ENCODE assay signal across 14 cellular contexts in genomic region chr5:142929602-142930001, GRCh38.
A peak's percentile ranks its signal among the peaks of the same experiment; 100 is the strongest.
DNase-seq lines count a peak whose midpoint lies in the region; ATAC-seq and TF ChIP-seq lines count a peak whose summit lies in the region.
"Had no signal": no experiment of that assay in that cellular context is flagged by ENCODE, and none has a peak within 500 bp of the region (broad histone marks: within the 10 kb centered on the region; RNA-seq: fewer than 3 reads in every experiment).

No MANE protein-coding gene starts in this region.

- no peak overlapping the region for H2BK20ac ChIP-seq in IMR-90 (ENCODE audit: low read depth, low read length)

- no peak overlapping the region for H3K27ac ChIP-seq in IMR-90 (ENCODE audit: insufficient read depth, low read length)

- H4K20me1 ChIP-seq in IMR-90 (ENCODE audit: insufficient read depth, low read length) = no peaks in the 10 kb centered on the region

- H3K4me2 ChIP-seq in IMR-90 (ENCODE audit: low read depth, low read length) = no peak overlapping the region

- no peaks in the 10 kb centered on the region for H3K36me3 ChIP-seq in IMR-90 (ENCODE audit: control insufficient read depth, insufficient read depth, low read length)
- H3K36me3 ChIP-seq: pancreas had no signal

- no peak overlapping the region; the same call in 1 of the 2 replicates for H3K14ac ChIP-seq in IMR-90 (replicated peaks; ENCODE audit: low read depth, low read length)

- H4K8ac ChIP-seq in IMR-90 (ENCODE audit: low read depth in 2 of 2, low read length in 2 of 2) = no peak overlapping the region

- H2AK5ac ChIP-seq in IMR-90 (ENCODE audit: low read depth, low read length) = no peak overlapping the region; the same call in 1 of the 2 replicates

- POLR2A ChIA-PET in IMR-90 (lab: Charles Lee; ENCODE audit: unreplicated experiment) = no interaction called here

- no peak overlapping the region for H3K4me3 Mint-ChIP-seq in activated naive CD8-positive, alpha-beta T cell treated with anti-CD3 and anti-CD28 coated beads, Interleukin-2, amount 50 U/mL, for 24 hours
- H3K4me3 Mint-ChIP-seq: activated naive CD4-positive, alpha-beta T cell treated with anti-CD3 and anti-CD28 coated beads, Interleukin-2, amount 50 U/mL, for 24 hours had no signal

- no peak for TF ChIP-seq RAD21 in IMR-90 (IDR thresholded peaks at IDR 0.05; ENCODE audit: low read length)

- H3K56ac ChIP-seq in IMR-90 (ENCODE audit: extremely low read depth, insufficient read depth, low read length) = no peak overlapping the region

- H3K4me3 ChIP-seq in IMR-90 (ENCODE audit: insufficient read depth, low read depth, low read length) = no peak overlapping the region
- H3K4me3 ChIP-seq: pancreas had no signal

- H3K79me1 ChIP-seq in IMR-90 (ENCODE audit: low read depth in 1 of 2, low read length in 2 of 2) = no peaks in the 10 kb centered on the region

- no peaks in the 10 kb centered on the region for H3K9me3 Mint-ChIP-seq in activated naive CD8-positive, alpha-beta T cell treated with anti-CD3 and anti-CD28 coated beads, Interleukin-2, amount 50 U/mL, for 24 hours
- H3K9me3 Mint-ChIP-seq: activated naive CD4-positive, alpha-beta T cell treated with anti-CD3 and anti-CD28 coated beads, Interleukin-2, amount 50 U/mL, for 24 hours had no signal

- CTCF ChIA-PET in IMR-90 (lab: Yijun Ruan, JAX) = no interaction called here

- H3K9me1 ChIP-seq in IMR-90 (ENCODE audit: insufficient read depth, low read length) = no peaks in the 10 kb centered on the region

- H3K27me3 Mint-ChIP-seq in activated naive CD8-positive, alpha-beta T cell treated with anti-CD3 and anti-CD28 coated beads, Interleukin-2, amount 50 U/mL, for 24 hours = no peaks in the 10 kb centered on the region
- H3K27me3 Mint-ChIP-seq: activated naive CD4-positive, alpha-beta T cell treated with anti-CD3 and anti-CD28 coated beads, Interleukin-2, amount 50 U/mL, for 24 hours had no signal

- 0 out of 2 replicates have a peak overlapping the region, but pooled peaks have one; percentile 21 for H2BK120ac ChIP-seq in IMR-90 (ENCODE audit: low read depth, low read length)

- no peak overlapping the region for H3K4ac ChIP-seq in IMR-90 (ENCODE audit: low read depth, low read length)

- H3K36me3 Mint-ChIP-seq in activated naive CD8-positive, alpha-beta T cell treated with anti-CD3 and anti-CD28 coated beads, Interleukin-2, amount 50 U/mL, for 24 hours (ENCODE audit: low read depth) = peaks cover 12% of the 10 kb centered on the region

- H2AFZ ChIP-seq in IMR-90 (replicated peaks; ENCODE audit: low read length, poor library complexity) = no peak overlapping the region

- 0 out of 3 replicates have a peak overlapping the region, but pooled peaks have one; percentile 21 for H2BK15ac ChIP-seq in IMR-90 (ENCODE audit: low read depth, low read length)

- peaks cover 46% of the 10 kb centered on the region for H3K4me1 Mint-ChIP-seq in activated naive CD8-positive, alpha-beta T cell treated with anti-CD3 and anti-CD28 coated beads, Interleukin-2, amount 50 U/mL, for 24 hours

- H2BK5ac ChIP-seq in IMR-90 (ENCODE audit: low read depth, low read length, poor library complexity, severe bottlenecking) = no peak overlapping the region

- TF ChIP-seq CTCF in IMR-90 (conservative IDR thresholded peaks at IDR 0.05; ENCODE audit: low read depth, low read length) = no peak

- no peak overlapping the region for H3K18ac ChIP-seq in IMR-90 (ENCODE audit: low read depth, low read length)

- peak overlapping the region; percentile 61 for H3K27ac Mint-ChIP-seq in activated naive CD8-positive, alpha-beta T cell treated with anti-CD3 and anti-CD28 coated beads, Interleukin-2, amount 50 U/mL, for 24 hours
- H3K27ac Mint-ChIP-seq: activated naive CD4-positive, alpha-beta T cell treated with anti-CD3 and anti-CD28 coated beads, Interleukin-2, amount 50 U/mL, for 24 hours had no signal

- H3K9ac ChIP-seq in IMR-90 (ENCODE audit: low read depth, low read length) = no peak overlapping the region

- no peaks in the 10 kb centered on the region for H3K9me3 ChIP-seq in IMR-90 (ENCODE audit: control insufficient read depth, insufficient read depth, low read length)
- H3K9me3 ChIP-seq: pancreas had no signal

- no peak overlapping the region for H3K23ac ChIP-seq in IMR-90 (ENCODE audit: low read depth, low read length)

- no peaks in the 10 kb centered on the region for H3K27me3 ChIP-seq in IMR-90 (ENCODE audit: control insufficient read depth, insufficient read depth, low read length)
- H3K27me3 ChIP-seq: pancreas had no signal

- H4K5ac ChIP-seq in IMR-90 (ENCODE audit: low read depth, low read length) = no peak overlapping the region

- WGBS in IMR-90 (ENCODE audit: extremely low coverage in 2 of 2, insufficient read length in 1 of 2), 2 experiments = 100% methylated on average over 1 of the region's 2 CpGs; no CpG with 5 or more reads in 1 of the 2 experiments

- in situ Hi-C loops in IMR-90 (cut with MboI; ENCODE audit: low sequenced_read_pairs) = loop anchor here (10.0 kb wide), 1 partner anchor 475 kb away; the partner anchor contains the start of gene NR3C1

- peaks cover 5% of the 10 kb centered on the region for H3K4me1 ChIP-seq in IMR-90 (ENCODE audit: control insufficient read depth, insufficient read depth, low read length)

- no peak for TF ChIP-seq POLR2A in IMR-90 (IDR thresholded peaks at IDR 0.05; ENCODE audit: low read depth, low read length)

- no TSS peak for BruUV-seq in IMR-90 (replicated peaks; lab: Mats Ljungman, UMichigan)

- intact Hi-C loops in IMR-90 (cut with micrococcal nuclease) = loop anchor here (10.0 kb wide), 1 partner anchor 345 kb away; no protein-coding TSS in a partner anchor

- no peak for DNase-seq in IMR-90
- DNase-seq in activated naive CD8-positive, alpha-beta T cell treated with anti-CD3 and anti-CD28 coated beads, Interleukin-2, amount 50 U/mL, for 24 hours = peak; percentile 10
- DNase-seq in iris pigment epithelial cell (ENCODE audit: low read depth) = peak; percentile 39
- peak; percentile 16 to 39 for DNase-seq in stimulated activated CD8-positive, alpha-beta memory T cell treated with anti-CD3 and anti-CD28 coated beads, Interleukin-7, amount 100 ng/mL, for 4 hours (ENCODE audit: low read depth in 2 of 2)
- DNase-seq in AG20443 (ENCODE audit: low spot score) = no peak
- no peak for DNase-seq in A172 (ENCODE audit: low spot score)
- no peak for DNase-seq in NCI-H748 (lab: John Stamatoyannopoulos, UW; ENCODE audit: unreplicated experiment)
- DNase-seq: activated CD4-positive, alpha-beta T cell treated with anti-CD3 and anti-CD28 coated beads, Interleukin-2, amount 50 U/mL, for 48 hours; hypothalamus; mesenchymal stem cell; pancreas; substantia nigra had no signal

- dilution Hi-C loops in IMR-90 (cut with HindIII; ENCODE audit: low sequenced_read_pairs, unreplicated experiment) = no loop called here

- no peak overlapping the region for H4K91ac ChIP-seq in IMR-90 (ENCODE audit: insufficient read depth, low read depth, low read length)

- ATAC-seq in IMR-90 (ENCODE audit: low read depth) = no peak
- ATAC-seq in activated naive CD8-positive, alpha-beta T cell treated with anti-CD3 and anti-CD28 coated beads, Interleukin-2, amount 50 U/mL, for 24 hours = no peak
- ATAC-seq: HCT116 had no signal

- no peak overlapping the region for H2AK9ac ChIP-seq in IMR-90 (replicated peaks; ENCODE audit: low read depth, low read length, poor library complexity)

TF ChIP-seq in IMR-90, 13 proteins besides CTCF, POLR2A, EP300 and RAD21:
- TF ChIP-seq MAZ (IDR thresholded peaks at IDR 0.05; ENCODE audit: borderline replicate concordance, low read depth, low read length) (no peak), MXI1 (IDR thresholded peaks at IDR 0.05; ENCODE audit: borderline replicate concordance, low read depth, low read length) (no peak), RCOR1 (IDR thresholded peaks at IDR 0.05; ENCODE audit: insufficient replicate concordance, low read length) (no peak), ELK1 (IDR thresholded peaks at IDR 0.05; ENCODE audit: borderline replicate concordance, low read depth, low read length) (no peak), RFX5 (IDR thresholded peaks at IDR 0.05; ENCODE audit: low read depth, low read length) (no peak), FOS (IDR thresholded peaks at IDR 0.05; ENCODE audit: low read depth, low read length) (no peak), USF2 (IDR thresholded peaks at IDR 0.05; ENCODE audit: low read depth, low read length) (no peak), BHLHE40 (IDR thresholded peaks at IDR 0.05; ENCODE audit: low read depth, low read length) (no peak)

Comparison
In these comparisons a context has a peak if more than half of its experiments do, and no peak if none do; other contexts are left out.
1. DNase-seq: peak in activated naive CD8-positive, alpha-beta T cell treated with anti-CD3 and anti-CD28 coated beads, Interleukin-2, amount 50 U/mL, for 24 hours (single experiment), iris pigment epithelial cell (single experiment) and stimulated activated CD8-positive, alpha-beta memory T cell treated with anti-CD3 and anti-CD28 coated beads, Interleukin-7, amount 100 ng/mL, for 4 hours (2 of 2); none in IMR-90 (single experiment), AG20443 (single experiment), A172 (single experiment) and NCI-H748 (single experiment).